28 cellular contexts compared by ENCODE assay signal in the genomic region with DNA sequence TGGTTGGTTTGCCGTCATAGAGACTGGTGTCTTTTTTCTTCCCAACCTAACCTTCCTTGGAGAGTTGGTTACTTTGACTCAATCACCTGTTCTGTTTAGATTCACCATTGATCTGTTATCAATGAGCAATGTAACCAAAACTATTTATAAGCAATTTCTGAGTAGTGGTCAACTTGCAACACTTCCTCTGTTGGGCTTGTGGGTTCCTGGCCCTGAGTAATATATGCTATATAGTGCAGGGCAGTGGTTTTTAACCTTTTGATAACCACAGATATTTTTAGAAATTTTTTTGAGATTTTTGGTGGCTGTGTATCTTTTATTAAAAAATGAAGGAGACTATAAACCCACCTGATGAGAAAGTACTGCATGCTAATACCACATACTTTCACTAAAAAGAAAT.
"Had no signal": no experiment of that assay in that cellular context is flagged by ENCODE, and none has a peak within 500 bp of the region (broad histone marks: within the 10 kb centered on the region; RNA-seq: fewer than 3 reads in every experiment).

No MANE protein-coding gene starts in this region.

- DNase-seq: activated CD4-positive, alpha-beta memory T cell treated with anti-CD3 and anti-CD28 coated beads, Interleukin-2, amount 10 ng/mL, durations not matched to agents 7 days and 5 days; activated CD4-positive, alpha-beta T cell treated with anti-CD3 and anti-CD28 coated beads, Interleukin-2, amount 10 ng/mL, durations not matched to agents 7 days and 5 days; activated CD8-positive, alpha-beta memory T cell treated with anti-CD3 and anti-CD28 coated beads, Interleukin-2, amount 50 U/mL, for 48 hours; activated gamma-delta T cell; activated naive CD4-positive, alpha-beta T cell treated with anti-CD3 and anti-CD28 coated beads, Interleukin-2, amount 10 ng/mL, durations not matched to agents 7 days and 5 days; activated naive CD8-positive, alpha-beta T cell treated with anti-CD3 and anti-CD28 coated beads, Interleukin-2, amount 10 ng/mL, durations not matched to agents 7 days and 5 days; activated T-cell treated with anti-CD3 and anti-CD28 coated beads, Interleukin-2, amount 50 U/mL, for 24 hours; cerebellar nuclear complex; colonic mucosa; effector CD8-positive, alpha-beta T cell; kidney glomerular epithelial cell; left ventricle myocardium inferior; mesendoderm; posterior cingulate gyrus; right cardiac atrium; spleen; stimulated activated naive CD4-positive, alpha-beta T cell treated with Interleukin-2 at 50 U/mL for 16 hours; T-helper 9 cell; trophoblast cell; uterus; WERI-Rb-1 had no signal

- FAIRE-seq: endometrium, frontal cortex had no signal

- ATAC-seq: activated CD4-positive, CD25-positive, alpha-beta regulatory T cell treated with anti-CD3 and anti-CD28 coated beads, Interleukin-2, amount 50 U/mL, for 24 hours; right cardiac atrium had no signal

- H3K4me3 ChIP-seq: ascending aorta, cardiac muscle cell, colonic mucosa, left ventricle myocardium inferior, lung, spleen, thoracic aorta, uterus had no signal
